In genomic region chr22:31943976-31944699, GRCh38 we compare ENCODE assay signal across 1 cellular context.
TF ChIP-seq lines count a peak whose summit lies in the region.

Gene YWHAH, plus strand, starts transcription at chr22:31944535. Its CDS starts 199 bp downstream, at chr22:31944734.

TF ChIP-seq in HepG2, 621 proteins besides CTCF, POLR2A, EP300 and RAD21 (continued from another document and continues in another):
- TF ChIP-seq USF2 (IDR thresholded peaks at IDR 0.05; ENCODE audit: low read depth, low read length) (no peak), USF2 (CRISPR knock-in tag; IDR thresholded peaks at IDR 0.05; ENCODE audit: borderline replicate concordance) (0 out of 2 replicates have a peak, but pooled peaks have one; percentile 22), DR1 (CRISPR knock-in tag; IDR thresholded peaks at IDR 0.05) (no peak), AGO2 (optimal IDR thresholded peaks at IDR 0.05; ENCODE audit: low read depth, low read length) (peak; percentile 2), ZBTB20 (CRISPR knock-in tag; IDR thresholded peaks at IDR 0.05; ENCODE audit: borderline replicate concordance, low read depth) (no peak), ZBTB49 (CRISPR knock-in tag; IDR thresholded peaks at IDR 0.05; ENCODE audit: borderline replicate concordance) (no peak), ATF4 (CRISPR knock-in tag; IDR thresholded peaks at IDR 0.05) (peak in 1 of 2 experiments; percentile 22; a peak in 1 of 4 replicates), ZMYM2 (CRISPR knock-in tag; IDR thresholded peaks at IDR 0.05) (no peak), ONECUT2 (CRISPR knock-in tag; IDR thresholded peaks at IDR 0.05) (no peak), ZNF605 (CRISPR knock-in tag; IDR thresholded peaks at IDR 0.05) (peak; percentile 32; the same call in 1 of the 2 replicates), YY1 (IDR thresholded peaks at IDR 0.05; ENCODE audit: insufficient read depth, insufficient replicate concordance, low read depth, low read length) (peak; percentile 51), DDIT3 (CRISPR knock-in tag; IDR thresholded peaks at IDR 0.05) (no peak), ZNF275 (CRISPR knock-in tag; IDR thresholded peaks at IDR 0.05; ENCODE audit: borderline replicate concordance) (no peak), SAP130 (CRISPR knock-in tag; IDR thresholded peaks at IDR 0.05; ENCODE audit: low read depth) (peak; percentile 66; the same call in 1 of the 2 replicates), SKIL (CRISPR knock-in tag; IDR thresholded peaks at IDR 0.05; ENCODE audit: borderline replicate concordance) (0 out of 2 replicates have a peak, but pooled peaks have one; percentile 40), ZFP91 (CRISPR knock-in tag; IDR thresholded peaks at IDR 0.05; ENCODE audit: borderline replicate concordance) (no peak; the same call in 1 of the 2 replicates), KAT2B (IDR thresholded peaks at IDR 0.05; ENCODE audit: borderline replicate concordance, low read depth, low read length) (no peak), KAT8 (CRISPR knock-in tag; IDR thresholded peaks at IDR 0.05) (0 out of 2 replicates have a peak, but pooled peaks have one; percentile 30), FOSL2 (CRISPR knock-in tag; IDR thresholded peaks at IDR 0.05) (0 out of 2 replicates have a peak, but pooled peaks have one; percentile 6), ZNF614 (CRISPR knock-in tag; IDR thresholded peaks at IDR 0.05; ENCODE audit: borderline replicate concordance) (0 out of 2 replicates have a peak, but pooled peaks have one; percentile 41), JARID2 (CRISPR knock-in tag; IDR thresholded peaks at IDR 0.05; ENCODE audit: insufficient replicate concordance) (peak; percentile 26), KMT2B (CRISPR knock-in tag; IDR thresholded peaks at IDR 0.05) (no peak), PRMT3 (CRISPR knock-in tag; IDR thresholded peaks at IDR 0.05; ENCODE audit: borderline replicate concordance, low read depth) (0 out of 2 replicates have a peak, but pooled peaks have one; percentile 51), ZNF570 (CRISPR knock-in tag; IDR thresholded peaks at IDR 0.05; ENCODE audit: borderline replicate concordance) (no peak), NFKBIZ (CRISPR knock-in tag; IDR thresholded peaks at IDR 0.05) (no peak), ZNF121 (CRISPR knock-in tag; IDR thresholded peaks at IDR 0.05) (no peak), ZBTB21 (CRISPR knock-in tag; IDR thresholded peaks at IDR 0.05) (no peak), CAMTA2 (CRISPR knock-in tag; IDR thresholded peaks at IDR 0.05; ENCODE audit: borderline replicate concordance) (peak; percentile 44; the same call in 1 of the 2 replicates), NFATC3 (CRISPR knock-in tag; IDR thresholded peaks at IDR 0.05) (no peak), ZNF441 (CRISPR knock-in tag; IDR thresholded peaks at IDR 0.05; ENCODE audit: borderline replicate concordance) (no peak), XRCC5 (optimal IDR thresholded peaks at IDR 0.05; ENCODE audit: low read length) (no peak), JUND (CRISPR knock-in tag; IDR thresholded peaks at IDR 0.05) (0 out of 2 replicates have a peak, but pooled peaks have one; percentile 42), THYN1 (CRISPR knock-in tag; IDR thresholded peaks at IDR 0.05; ENCODE audit: borderline replicate concordance, low read depth) (no peak), ZBTB26 (CRISPR knock-in tag; IDR thresholded peaks at IDR 0.05; ENCODE audit: borderline replicate concordance) (no peak), ZNF362 (CRISPR knock-in tag; IDR thresholded peaks at IDR 0.05; ENCODE audit: borderline replicate concordance) (no peak), ZFP1 (CRISPR knock-in tag; IDR thresholded peaks at IDR 0.05) (no peak), ZNF251 (CRISPR knock-in tag; IDR thresholded peaks at IDR 0.05) (no peak), TGIF2 (CRISPR knock-in tag; IDR thresholded peaks at IDR 0.05) (no peak; the same call in 1 of the 2 replicates), HOXD1 (CRISPR knock-in tag; IDR thresholded peaks at IDR 0.05) (0 out of 2 replicates have a peak, but pooled peaks have one; percentile 40), HHEX (CRISPR knock-in tag; IDR thresholded peaks at IDR 0.05) (no peak), ISL2 (CRISPR knock-in tag; IDR thresholded peaks at IDR 0.05) (no peak), LCORL (IDR thresholded peaks at IDR 0.05) (no peak), LCORL (CRISPR knock-in tag; IDR thresholded peaks at IDR 0.05) (peak; percentile 52; the same call in 1 of the 2 replicates), ZNF670 (CRISPR knock-in tag; IDR thresholded peaks at IDR 0.05; ENCODE audit: borderline replicate concordance) (0 out of 2 replicates have a peak, but pooled peaks have one; percentile 45), ZZZ3 (CRISPR knock-in tag; IDR thresholded peaks at IDR 0.05; ENCODE audit: borderline replicate concordance) (no peak), FOXP4 (CRISPR knock-in tag; IDR thresholded peaks at IDR 0.05) (no peak), SCMH1 (CRISPR knock-in tag; IDR thresholded peaks at IDR 0.05; ENCODE audit: borderline replicate concordance) (no peak), SOX13 (IDR thresholded peaks at IDR 0.05) (no peak), SOX13 (CRISPR knock-in tag; conservative IDR thresholded peaks at IDR 0.05 in 1 of 2, IDR thresholded peaks at IDR 0.05 in 1 of 2) (peak in 1 of 2 experiments; percentile 2; a peak in 1 of 4 replicates), ZNF549 (CRISPR knock-in tag; IDR thresholded peaks at IDR 0.05) (no peak), ZNF619 (CRISPR knock-in tag; IDR thresholded peaks at IDR 0.05) (no peak), MAZ (IDR thresholded peaks at IDR 0.05; ENCODE audit: borderline replicate concordance, low read depth, low read length) (peak; percentile 35; the same call in 1 of the 2 replicates), MAZ (CRISPR knock-in tag; IDR thresholded peaks at IDR 0.05; ENCODE audit: low read depth) (peak; percentile 71)
